In genomic region chr1:201946224-201946908, GRCh38 we compare ENCODE assay signal across 8 cellular contexts. TPM values are rescaled to one million over a fixed set of nuclear protein-coding genes. Genes with fewer than 3 reads are reported as not detected.
DNase-seq lines count a peak whose midpoint lies in the region; TF ChIP-seq lines count a peak whose summit lies in the region.

LMOD1 (minus strand) TSS chr1:201946548; CDS start chr1:201946340, 208 bp downstream.

- no peaks in the 10 kb centered on the region for H3K9me3 Mint-ChIP-seq in activated naive CD4-positive, alpha-beta T cell treated with anti-CD3 and anti-CD28 coated beads for 36 hours

- no peaks in the 10 kb centered on the region for H3K27me3 ChIP-seq in SJCRH30

- no peaks in the 10 kb centered on the region for H3K36me3 Mint-ChIP-seq in activated naive CD4-positive, alpha-beta T cell treated with anti-CD3 and anti-CD28 coated beads for 36 hours (ENCODE audit: low read depth)

- no peaks in the 10 kb centered on the region for H3K9me3 ChIP-seq in SJCRH30 (replicated peaks)

- TF ChIP-seq CTCF in epithelial cell of proximal tubule (conservative IDR thresholded peaks at IDR 0.05; ENCODE audit: low read depth, low read length) = no peak

- H3K36me3 ChIP-seq in SJCRH30 = no peaks in the 10 kb centered on the region

- peaks cover 39% of the 10 kb centered on the region for H3K27me3 Mint-ChIP-seq in activated naive CD4-positive, alpha-beta T cell treated with anti-CD3 and anti-CD28 coated beads for 36 hours (ENCODE audit: low read depth)

- peaks cover 15% of the 10 kb centered on the region; the same call in 1 of the 2 replicates for H3K4me1 ChIP-seq in SJCRH30

- CTCF ChIA-PET in activated naive CD4-positive, alpha-beta T cell treated with anti-CD3 and anti-CD28 coated beads for 36 hours (lab: Charles Lee) = interaction anchor here (1.0 to 3.4 kb wide), 3 partner anchors 18 to 53 kb away, joined by 3 to 17 read pairs (median 3); no protein-coding TSS in a partner anchor

- DNase-seq in activated naive CD4-positive, alpha-beta T cell treated with anti-CD3 and anti-CD28 coated beads for 36 hours = peak; percentile 14
- no peak for DNase-seq in activated naive CD4-positive, alpha-beta T cell (lab: John Stamatoyannopoulos, UW)
- peak; percentile 86 to 91 for DNase-seq in SJCRH30
- peak; percentile 35 for DNase-seq in epithelial cell of proximal tubule (ENCODE audit: low read depth)
- DNase-seq in medulla oblongata (ENCODE audit: extremely low spot score) = peak; percentile 66
- DNase-seq in superior temporal gyrus (ENCODE audit: extremely low spot score) = peak; percentile 56
- no peak for DNase-seq in activated effector memory CD4-positive, alpha-beta T cell treated with Interleukin-2 at 50 U/mL for 16 hours
- DNase-seq in effector CD8-positive, alpha-beta T cell (lab: John Stamatoyannopoulos, UW) = no peak

- intact Hi-C loops in activated naive CD4-positive, alpha-beta T cell treated with anti-CD3 and anti-CD28 coated beads for 36 hours (cut with micrococcal nuclease) = no loop called here

- H3K4me1 Mint-ChIP-seq in activated naive CD4-positive, alpha-beta T cell treated with anti-CD3 and anti-CD28 coated beads for 36 hours (ENCODE audit: low read depth) = peaks cover 15% of the 10 kb centered on the region

- H3K4me3 ChIP-seq in SJCRH30 (peak within 1 kb of the TSS; percentile 47), epithelial cell of proximal tubule (ENCODE audit: low read depth, low read length) (peak within 1 kb of the TSS; percentile 43)

- peak within 1 kb of the TSS; percentile 40 for H3K4me3 Mint-ChIP-seq in activated naive CD4-positive, alpha-beta T cell treated with anti-CD3 and anti-CD28 coated beads for 36 hours

- H3K27ac ChIP-seq in SJCRH30 = no peak within 1 kb of the TSS

- no peak within 1 kb of the TSS for H3K27ac Mint-ChIP-seq in activated naive CD4-positive, alpha-beta T cell treated with anti-CD3 and anti-CD28 coated beads for 36 hours

RNA-seq across cellular contexts. Expression of gene LMOD1, which starts in this region (rescaled TPM):
- total RNA-seq in activated naive CD4-positive, alpha-beta T cell treated with anti-CD3 and anti-CD28 coated beads for 36 hours = not detected
- not detected in 2 replicates for total RNA-seq in SJCRH30 (2014; rRNA removed; shearing (Covaris generic))
- total RNA-seq in epithelial cell of proximal tubule = not detected in 2 replicates

Comparison
In these comparisons a context has a peak if more than half of its experiments do, and no peak if none do; other contexts are left out.
1. Peak in DNase-seq in activated naive CD4-positive, alpha-beta T cell treated with anti-CD3 and anti-CD28 coated beads for 36 hours; RNA of the gene not detected or under 1 TPM.
2. Peak in DNase-seq and H3K4me3 ChIP-seq in SJCRH30; RNA of the gene not detected or under 1 TPM.
3. Peak in DNase-seq and H3K4me3 ChIP-seq in epithelial cell of proximal tubule; RNA of the gene not detected or under 1 TPM.
4. DNase-seq: peak in medulla oblongata (single experiment) and superior temporal gyrus (single experiment); none in activated naive CD4-positive, alpha-beta T cell (0 of 4), activated effector memory CD4-positive, alpha-beta T cell treated with Interleukin-2 at 50 U/mL for 16 hours (single experiment) and effector CD8-positive, alpha-beta T cell (single experiment).